13 cellular contexts compared by ENCODE assay signal in genomic region chr6:45495404-45496084, GRCh38.
A peak's percentile ranks its signal among the peaks of the same experiment; 100 is the strongest.
DNase-seq lines count a peak whose midpoint lies in the region; TF ChIP-seq lines count a peak whose summit lies in the region.
"Had no signal": no experiment of that assay in that cellular context is flagged by ENCODE, and none has a peak within 500 bp of the region (broad histone marks: within the 10 kb centered on the region; RNA-seq: fewer than 3 reads in every experiment).

No MANE protein-coding gene starts in this region.

- no peaks in the 10 kb centered on the region for H3K9me3 ChIP-seq in spleen
- H3K9me3 ChIP-seq: esophagus squamous epithelium had no signal

- intact Hi-C loops in spleen (cut with DNase I; ENCODE audit: low total_unique reads), result no loop called here

- TF ChIP-seq POLR2A in spleen (IDR thresholded peaks at IDR 0.05), result no peak

- H3K36me3 ChIP-seq in spleen, result no peaks in the 10 kb centered on the region
- H3K36me3 ChIP-seq: esophagus squamous epithelium had no signal

- WGBS in spleen, 5 donors, result 22 to 41% (median 27%) methylated on average over 3 of the region's 3 CpGs

- H3K27me3 ChIP-seq in spleen (replicated peaks in 1 of 7), result no peaks in the 10 kb centered on the region
- H3K27me3 ChIP-seq: esophagus squamous epithelium had no signal

- H3K4me3 ChIP-seq in spleen, result no peak overlapping the region
- H3K4me3 ChIP-seq: esophagus squamous epithelium had no signal

- H3K4me1 ChIP-seq in spleen, result peaks cover 0 to 37% (median 20%) of the 10 kb centered on the region in 6 donors
- H3K4me1 ChIP-seq: esophagus squamous epithelium had no signal

- peak; percentile 24 for DNase-seq in activated T-cell treated with anti-CD3 and anti-CD28 coated beads, Interleukin-2, amount 50 U/mL, for 1 hour
- no peak for DNase-seq in activated T-cell treated with anti-CD3 and anti-CD28 coated beads for 4 hours
- DNase-seq in OCI-M1 (lab: John Stamatoyannopoulos, UW), result peak; percentile 53
- DNase-seq in activated effector memory CD4-positive, alpha-beta T cell treated with anti-CD3 and anti-CD28 coated beads, Interleukin-2, amount 50 U/mL, for 16 hours, result peak; percentile 68
- no peak for DNase-seq in spleen
- no peak for DNase-seq in SHP77 (lab: John Stamatoyannopoulos, UW)
- DNase-seq in NAMALWA (ENCODE audit: low spot score), result no peak
- no peak for DNase-seq in putamen (ENCODE audit: low spot score)
- DNase-seq: DMS79 treated with DMSO at 0.1 percent for 48 hours, esophagus squamous epithelium, NCI-H1105 treated with DMSO at 0.1 percent for 48 hours, NCI-H774, right cardiac atrium had no signal

- peak overlapping the region in 6 of 8 donors; percentile 32 to 75 (median 62) for H3K27ac ChIP-seq in spleen
- H3K27ac ChIP-seq: esophagus squamous epithelium had no signal

- no peak for TF ChIP-seq CTCF in spleen (IDR thresholded peaks at IDR 0.05 in 8 of 11, conservative IDR thresholded peaks at IDR 0.05 in 3 of 11)

Comparison
In these comparisons a context has a peak if more than half of its experiments do, and no peak if none do; other contexts are left out.
1. DNase-seq: peak in activated T-cell treated with anti-CD3 and anti-CD28 coated beads, Interleukin-2, amount 50 U/mL, for 1 hour (single experiment), OCI-M1 (single experiment) and activated effector memory CD4-positive, alpha-beta T cell treated with anti-CD3 and anti-CD28 coated beads, Interleukin-2, amount 50 U/mL, for 16 hours (single experiment); none in activated T-cell treated with anti-CD3 and anti-CD28 coated beads for 4 hours (single experiment), spleen (single experiment), SHP77 (0 of 2), NAMALWA (single experiment) and putamen (single experiment).